In genomic region chr12:65524666-65525065, GRCh38 we compare ENCODE assay signal across 19 cellular contexts.
A peak's percentile ranks its signal among the peaks of the same experiment; 100 is the strongest.
DNase-seq lines count a peak whose midpoint lies in the region; ATAC-seq and TF ChIP-seq lines count a peak whose summit lies in the region.
"Had no signal": no experiment of that assay in that cellular context is flagged by ENCODE, and none has a peak within 500 bp of the region (broad histone marks: within the 10 kb centered on the region; RNA-seq: fewer than 3 reads in every experiment).

No MANE protein-coding gene starts in this region.

- H3K4me3 ChIP-seq in HFF-Myc (replicated peaks; ENCODE audit: low read depth, low read length) (no peak overlapping the region), fibroblast of villous mesenchyme (ENCODE audit: low read depth, low read length) (no peak overlapping the region)
- H3K4me3 ChIP-seq: coronary artery, esophagus muscularis mucosa, lower lobe of right lung, PC-9, right atrium auricular region, upper lobe of right lung had no signal

- ATAC-seq in GM21528 (IDR thresholded peaks at IDR 0.05; ENCODE audit: low FRiP score, unreplicated experiment): no peak
- no peak for ATAC-seq in HG02884 (IDR thresholded peaks at IDR 0.05; ENCODE audit: unreplicated experiment)
- no peak for ATAC-seq in activated CD4-positive, CD25-positive, alpha-beta regulatory T cell treated with anti-CD3 and anti-CD28 coated beads, Interleukin-2, amount 50 U/mL, for 24 hours
- ATAC-seq: activated T-cell treated with anti-CD3 and anti-CD28 coated beads, Interleukin-2, amount 50 U/mL, for 4 hours; lower lobe of right lung; upper lobe of right lung had no signal

- peak; percentile 74 for DNase-seq in A172 (ENCODE audit: low spot score)
- DNase-seq in HFF-Myc (ENCODE audit: extremely low read depth, low read depth): peak; percentile 88
- DNase-seq in amniotic epithelial cell (ENCODE audit: low read depth): peak; percentile 92
- peak; percentile 88 for DNase-seq in fibroblast of villous mesenchyme (ENCODE audit: low read depth)
- no peak for DNase-seq in DMS79 (lab: John Stamatoyannopoulos, UW)
- DNase-seq: 8988T; activated CD4-positive, alpha-beta T cell treated with anti-CD3 and anti-CD28 coated beads, Interleukin-2, amount 10 ng/mL, durations not matched to agents 24 days and 14 days; activated T-cell treated with anti-CD3 and anti-CD28 coated beads, Interleukin-2, amount 50 U/mL, for 4 hours; Caco-2; lower lobe of right lung; PC-9; stimulated activated CD4-positive, alpha-beta T cell treated with anti-CD3 and anti-CD28 coated beads, Interleukin-2, amount 100 ng/mL, for 48 hours; upper lobe of right lung had no signal

- TF ChIP-seq CTCF in HFF-Myc (IDR thresholded peaks at IDR 0.05; ENCODE audit: low read depth, low read length, missing control alignments) (no peak), fibroblast of villous mesenchyme (IDR thresholded peaks at IDR 0.05; ENCODE audit: insufficient read depth, low read depth, low read length) (no peak)
